ENCODE assay signal across 24 cellular contexts in genomic region chr9:16139781-16140180, GRCh38.
DNase-seq lines count a peak whose midpoint lies in the region; ATAC-seq, FAIRE-seq and TF ChIP-seq lines count a peak whose summit lies in the region.
"Had no signal": no experiment of that assay in that cellular context is flagged by ENCODE, and none has a peak within 500 bp of the region (broad histone marks: within the 10 kb centered on the region; RNA-seq: fewer than 3 reads in every experiment).

No MANE protein-coding gene starts in this region.

- no peak overlapping the region for H2AFZ ChIP-seq in trophoblast cell (ENCODE audit: insufficient read depth, low read length, poor library complexity)
- H2AFZ ChIP-seq: hepatocyte had no signal

- H2BK5ac ChIP-seq in trophoblast cell (ENCODE audit: low read depth, low read length, poor library complexity), result no peak overlapping the region

- peaks cover 2% of the 10 kb centered on the region in 3 donors for H3K27me3 Mint-ChIP-seq in immature natural killer cell (ENCODE audit: low read depth in 3 of 3)
- H3K27me3 Mint-ChIP-seq: activated CD8-positive, alpha-beta memory T cell treated with anti-CD3 and anti-CD28 coated beads, Interleukin-2, amount 10 ng/mL, durations not matched to agents 7 days and 5 days; activated naive CD4-positive, alpha-beta T cell treated with anti-CD3 and anti-CD28 coated beads, Interleukin-2, amount 50 U/mL, for 24 hours; stimulated activated memory B cell treated with anti-CD40 and anti-IgM and Interleukin-4, amounts not matched to agents 10 μg/mL and 1 μg/mL and 100 μg/mL, for 72 hours had no signal

- H3K23ac ChIP-seq in trophoblast cell (ENCODE audit: low read length), result no peak overlapping the region

- H3K4me1 ChIP-seq in left lung (no peaks in the 10 kb centered on the region), trophoblast cell (ENCODE audit: control insufficient read depth in 1 of 2, insufficient read depth in 2 of 2, low read length in 2 of 2) (peaks cover 10 to 19% of the 10 kb centered on the region in 2 experiments)

- no peaks in the 10 kb centered on the region for H3K36me3 Mint-ChIP-seq in immature natural killer cell
- H3K36me3 Mint-ChIP-seq: activated CD8-positive, alpha-beta memory T cell treated with anti-CD3 and anti-CD28 coated beads, Interleukin-2, amount 10 ng/mL, durations not matched to agents 7 days and 5 days; activated naive CD4-positive, alpha-beta T cell treated with anti-CD3 and anti-CD28 coated beads, Interleukin-2, amount 50 U/mL, for 24 hours; CD14-positive monocyte; stimulated activated memory B cell treated with anti-CD40 and anti-IgM and Interleukin-4, amounts not matched to agents 10 μg/mL and 1 μg/mL and 100 μg/mL, for 72 hours had no signal

- no peak overlapping the region for H4K91ac ChIP-seq in trophoblast cell (ENCODE audit: low read depth, low read length)

- H3K9me3 ChIP-seq in left lung (no peaks in the 10 kb centered on the region), trophoblast cell (ENCODE audit: insufficient read depth, low read depth, low read length) (no peaks in the 10 kb centered on the region)

- intact Hi-C loops in left lung (cut with DNase I), result no loop called here

- no peak overlapping the region for H2AK5ac ChIP-seq in trophoblast cell (ENCODE audit: low read length)

- peak overlapping the region; percentile 37 for H2BK12ac ChIP-seq in trophoblast cell (ENCODE audit: low read length)

- no peaks in the 10 kb centered on the region for H3K36me3 ChIP-seq in left lung
- no peaks in the 10 kb centered on the region for H3K36me3 ChIP-seq in trophoblast cell (ENCODE audit: control insufficient read depth in 1 of 2, insufficient read depth in 2 of 2, low read length in 2 of 2)

- ATAC-seq in left lung, result peak; percentile 25
- ATAC-seq in GM19395 (IDR thresholded peaks at IDR 0.05; ENCODE audit: unreplicated experiment), result no peak
- no peak for ATAC-seq in GM18867 (IDR thresholded peaks at IDR 0.05; ENCODE audit: unreplicated experiment)
- no peak for ATAC-seq in GM21515 (IDR thresholded peaks at IDR 0.05; ENCODE audit: unreplicated experiment)
- ATAC-seq: activated CD8-positive, alpha-beta memory T cell treated with anti-CD3 and anti-CD28 coated beads, Interleukin-2, amount 10 ng/mL, durations not matched to agents 7 days and 5 days; HCT116; stimulated activated memory B cell treated with anti-CD40 and anti-IgM and Interleukin-4, amounts not matched to agents 10 μg/mL and 1 μg/mL and 100 μg/mL, for 72 hours; T-helper 17 cell had no signal

- H4K8ac ChIP-seq in trophoblast cell (ENCODE audit: low read depth, low read length), result no peak overlapping the region

- DNase-seq in LHCN-M2 (ENCODE audit: low read depth), result peak; percentile 88
- no peak for DNase-seq in left lung
- no peak for DNase-seq in trophoblast cell
- no peak for DNase-seq in immature natural killer cell
- DNase-seq: activated CD4-positive, alpha-beta T cell treated with anti-CD3 and anti-CD28 coated beads for 48 hours; activated CD8-positive, alpha-beta memory T cell treated with anti-CD3 and anti-CD28 coated beads, Interleukin-2, amount 10 ng/mL, durations not matched to agents 7 days and 5 days; MM.1S; NCI-H1436; NCI-H510A treated with DMSO at 0.1 percent for 48 hours; small intestine; T-helper 17 cell had no signal

- no CpG with 5 or more reads among the region's 5 CpGs for WGBS in trophoblast cell (ENCODE audit: extremely low coverage, insufficient coverage, insufficient read length)

- TF ChIP-seq CTCF in left lung (IDR thresholded peaks at IDR 0.05), result no peak

- H3K4me2 ChIP-seq in trophoblast cell (ENCODE audit: low read length), result no peak overlapping the region
- H3K4me2 ChIP-seq: hepatocyte had no signal

- H3K27me3 ChIP-seq in left lung, result no peaks in the 10 kb centered on the region
- H3K27me3 ChIP-seq in trophoblast cell (ENCODE audit: insufficient read depth, low read length), result no peaks in the 10 kb centered on the region
- H3K27me3 ChIP-seq: hepatocyte had no signal

- FAIRE-seq in endometrium (lab: Jason Lieb, UNC), result peak; percentile 92
- FAIRE-seq: RCC 7860, small intestine had no signal

- H3K4me1 Mint-ChIP-seq in immature natural killer cell, result no peaks in the 10 kb centered on the region
- H3K4me1 Mint-ChIP-seq: activated CD8-positive, alpha-beta memory T cell treated with anti-CD3 and anti-CD28 coated beads, Interleukin-2, amount 10 ng/mL, durations not matched to agents 7 days and 5 days; activated naive CD4-positive, alpha-beta T cell treated with anti-CD3 and anti-CD28 coated beads, Interleukin-2, amount 50 U/mL, for 24 hours; CD14-positive monocyte; stimulated activated memory B cell treated with anti-CD40 and anti-IgM and Interleukin-4, amounts not matched to agents 10 μg/mL and 1 μg/mL and 100 μg/mL, for 72 hours; T-helper 17 cell had no signal

- no peak overlapping the region for H3K27ac Mint-ChIP-seq in immature natural killer cell
- H3K27ac Mint-ChIP-seq: activated CD8-positive, alpha-beta memory T cell treated with anti-CD3 and anti-CD28 coated beads, Interleukin-2, amount 10 ng/mL, durations not matched to agents 7 days and 5 days; activated naive CD4-positive, alpha-beta T cell treated with anti-CD3 and anti-CD28 coated beads, Interleukin-2, amount 50 U/mL, for 24 hours; stimulated activated memory B cell treated with anti-CD40 and anti-IgM and Interleukin-4, amounts not matched to agents 10 μg/mL and 1 μg/mL and 100 μg/mL, for 72 hours; T-helper 17 cell had no signal

- H3K4me3 ChIP-seq in left lung, result no peak overlapping the region
- H3K4me3 ChIP-seq in trophoblast cell (ENCODE audit: low read depth, low read length), result no peak overlapping the region
- H3K4me3 ChIP-seq: coronary artery, hepatocyte, lung, SK-N-MC had no signal

- H3K14ac ChIP-seq in trophoblast cell (ENCODE audit: low read length), result no peak overlapping the region

- H3K18ac ChIP-seq in trophoblast cell (ENCODE audit: low read length), result no peak overlapping the region

- H3K9ac ChIP-seq in trophoblast cell (ENCODE audit: low read length), result no peak overlapping the region

- H3K79me2 ChIP-seq in trophoblast cell (ENCODE audit: control insufficient read depth, insufficient read depth, low read length, poor library complexity), result no peaks in the 10 kb centered on the region
- H3K79me2 ChIP-seq: hepatocyte had no signal

- peaks cover 12% of the 10 kb centered on the region for H3K79me1 ChIP-seq in trophoblast cell (ENCODE audit: low read length)

- no peak overlapping the region for H4K12ac ChIP-seq in trophoblast cell (ENCODE audit: low read depth, low read length)

- no peak overlapping the region for H3K27ac ChIP-seq in left lung
- H3K27ac ChIP-seq in trophoblast cell (ENCODE audit: low read depth, low read length), result no peak overlapping the region
- H3K27ac ChIP-seq: hepatocyte, SK-N-MC had no signal

- H2BK120ac ChIP-seq in trophoblast cell (ENCODE audit: insufficient read depth, low read length, poor library complexity), result no peak overlapping the region

- H3K9me3 Mint-ChIP-seq in immature natural killer cell, result peaks cover 0 to 6% (median 0%) of the 10 kb centered on the region in 6 donors
- H3K9me3 Mint-ChIP-seq: activated naive CD4-positive, alpha-beta T cell treated with anti-CD3 and anti-CD28 coated beads, Interleukin-2, amount 50 U/mL, for 24 hours; CD14-positive monocyte had no signal

- no peak overlapping the region for H3K4me3 Mint-ChIP-seq in immature natural killer cell
- H3K4me3 Mint-ChIP-seq: activated CD8-positive, alpha-beta memory T cell treated with anti-CD3 and anti-CD28 coated beads, Interleukin-2, amount 10 ng/mL, durations not matched to agents 7 days and 5 days; activated naive CD4-positive, alpha-beta T cell treated with anti-CD3 and anti-CD28 coated beads, Interleukin-2, amount 50 U/mL, for 24 hours; CD14-positive monocyte; stimulated activated memory B cell treated with anti-CD40 and anti-IgM and Interleukin-4, amounts not matched to agents 10 μg/mL and 1 μg/mL and 100 μg/mL, for 72 hours; T-helper 17 cell had no signal

- no peak overlapping the region for H3K4ac ChIP-seq in trophoblast cell (ENCODE audit: low read depth, low read length)
